Comparison of ENCODE assay signal across 17 cellular contexts in the genomic region with DNA sequence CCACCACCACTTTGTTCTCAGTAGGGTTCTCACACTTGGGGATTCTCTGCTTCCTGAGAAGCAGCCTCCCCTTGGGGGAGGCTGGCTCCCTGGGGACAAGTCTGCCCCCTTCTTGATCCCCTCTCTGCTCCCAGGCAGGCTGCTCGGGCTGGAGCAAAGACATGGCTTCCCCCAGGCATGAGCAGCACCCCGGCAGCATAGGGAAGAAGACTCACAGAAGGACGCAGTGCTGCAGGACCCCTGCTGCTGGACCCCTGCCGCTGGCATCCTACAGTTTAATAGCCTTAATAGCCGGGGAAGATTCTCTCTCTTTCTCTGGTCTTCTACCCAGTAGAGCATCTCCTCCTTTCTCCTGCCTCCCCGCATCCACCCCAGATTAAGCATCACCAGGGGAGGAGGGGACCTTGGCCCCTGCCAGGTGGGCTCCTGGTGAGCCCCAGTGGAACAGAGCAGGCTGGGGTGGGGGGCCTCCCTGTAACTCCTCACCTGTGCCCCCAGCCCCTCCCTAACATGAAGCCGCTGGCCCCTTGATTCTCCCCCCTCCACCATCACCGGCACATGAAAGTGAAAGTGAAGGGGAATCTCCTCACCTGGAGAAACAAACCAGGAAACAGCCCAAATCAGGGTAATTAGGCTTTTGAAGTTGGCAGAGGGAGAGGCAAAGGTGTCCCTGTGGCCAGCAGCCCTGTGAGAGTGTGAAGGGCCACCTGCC. TPM values are rescaled to one million over a fixed set of nuclear protein-coding genes. Genes with fewer than 3 reads are reported as not detected.
A peak's percentile ranks its signal among the peaks of the same experiment; 100 is the strongest.
DNase-seq lines count a peak whose midpoint lies in the region; ATAC-seq and TF ChIP-seq lines count a peak whose summit lies in the region.
"Had no signal": no experiment of that assay in that cellular context is flagged by ENCODE, and none has a peak within 500 bp of the region (broad histone marks: within the 10 kb centered on the region; RNA-seq: fewer than 3 reads in every experiment).

No MANE protein-coding gene starts in this region.

- peaks cover 51% of the 10 kb centered on the region for H3K27me3 Mint-ChIP-seq in T-helper 2 cell treated with Interferon-gamma antibody and Interleukin-4, amounts not matched to agents 5 μg/mL and 100 μg/mL, for 36 hours (ENCODE audit: low read depth)
- H3K27me3 Mint-ChIP-seq in activated naive CD8-positive, alpha-beta T cell treated with anti-CD3 and anti-CD28 coated beads for 36 hours = peaks cover 60% of the 10 kb centered on the region
- H3K27me3 Mint-ChIP-seq in osteocyte (ENCODE audit: unreplicated experiment) (peaks cover 61% of the 10 kb centered on the region), Calu3 (ENCODE audit: unreplicated experiment) (peaks cover 99% of the 10 kb centered on the region)

- ATAC-seq in GM21786 (IDR thresholded peaks at IDR 0.05; ENCODE audit: unreplicated experiment) = peak; percentile 23
- ATAC-seq in GM19467 (IDR thresholded peaks at IDR 0.05; ENCODE audit: unreplicated experiment) = no peak
- ATAC-seq: lower lobe of right lung had no signal

- CTCF ChIA-PET in Calu3 (lab: Charles Lee) = no interaction called here

- no peak overlapping the region for H3K27ac Mint-ChIP-seq in T-helper 2 cell treated with Interferon-gamma antibody and Interleukin-4, amounts not matched to agents 5 μg/mL and 100 μg/mL, for 36 hours
- H3K27ac Mint-ChIP-seq in activated naive CD8-positive, alpha-beta T cell treated with anti-CD3 and anti-CD28 coated beads for 36 hours = no peak overlapping the region
- H3K27ac Mint-ChIP-seq in osteocyte (ENCODE audit: unreplicated experiment) (no peak overlapping the region), Calu3 (ENCODE audit: unreplicated experiment) (no peak overlapping the region)
- H3K27ac Mint-ChIP-seq: progenitor cell of endocrine pancreas had no signal

- DNase-seq in T-helper 2 cell treated with Interferon-gamma antibody and Interleukin-4, amounts not matched to agents 5 μg/mL and 100 μg/mL, for 36 hours (ENCODE audit: low spot score) = no peak
- DNase-seq in T-helper 2 cell (no peak), osteocyte (ENCODE audit: extremely low spot score, unreplicated experiment) (peak; percentile 77), Calu3 (no peak), germinal center (ENCODE audit: low spot score) (no peak)
- DNase-seq in activated naive CD8-positive, alpha-beta T cell treated with anti-CD3 and anti-CD28 coated beads for 36 hours = no peak
- DNase-seq: effector CD4-positive, alpha-beta T cell; glutamatergic neuron; lower lobe of right lung; NCI-H526 treated with DMSO at 0.1 percent for 48 hours; stimulated activated CD4-positive, alpha-beta T cell treated with anti-CD3 and anti-CD28 coated beads, Interleukin-4, amount 100 ng/mL, for 24 hours had no signal

- intact Hi-C loops in Calu3 (cut with micrococcal nuclease; ENCODE audit: unreplicated experiment) = no loop called here

- H3K9me3 Mint-ChIP-seq in T-helper 2 cell treated with Interferon-gamma antibody and Interleukin-4, amounts not matched to agents 5 μg/mL and 100 μg/mL, for 36 hours = no peaks in the 10 kb centered on the region
- no peaks in the 10 kb centered on the region for H3K9me3 Mint-ChIP-seq in activated naive CD8-positive, alpha-beta T cell treated with anti-CD3 and anti-CD28 coated beads for 36 hours
- no peaks in the 10 kb centered on the region for H3K9me3 Mint-ChIP-seq in osteocyte (ENCODE audit: unreplicated experiment)
- H3K9me3 Mint-ChIP-seq in Calu3 (ENCODE audit: low read depth, unreplicated experiment) = no peaks in the 10 kb centered on the region

- peaks cover 3% of the 10 kb centered on the region for H3K4me1 Mint-ChIP-seq in T-helper 2 cell treated with Interferon-gamma antibody and Interleukin-4, amounts not matched to agents 5 μg/mL and 100 μg/mL, for 36 hours (ENCODE audit: low read depth)
- H3K4me1 Mint-ChIP-seq in activated naive CD8-positive, alpha-beta T cell treated with anti-CD3 and anti-CD28 coated beads for 36 hours = peaks cover 16% of the 10 kb centered on the region
- H3K4me1 Mint-ChIP-seq in osteocyte (ENCODE audit: unreplicated experiment) (peaks cover 10% of the 10 kb centered on the region), Calu3 (ENCODE audit: low read depth, unreplicated experiment) (no peaks in the 10 kb centered on the region)

- no peaks in the 10 kb centered on the region for H3K36me3 Mint-ChIP-seq in T-helper 2 cell treated with Interferon-gamma antibody and Interleukin-4, amounts not matched to agents 5 μg/mL and 100 μg/mL, for 36 hours (ENCODE audit: low read depth)
- no peaks in the 10 kb centered on the region for H3K36me3 Mint-ChIP-seq in activated naive CD8-positive, alpha-beta T cell treated with anti-CD3 and anti-CD28 coated beads for 36 hours
- H3K36me3 Mint-ChIP-seq in osteocyte (ENCODE audit: unreplicated experiment) = no peaks in the 10 kb centered on the region
- H3K36me3 Mint-ChIP-seq in Calu3 (ENCODE audit: insufficient read depth, unreplicated experiment) = no peaks in the 10 kb centered on the region

- no peak for TF ChIP-seq CTCF in osteocyte (IDR thresholded peaks at IDR 0.05)
- TF ChIP-seq CTCF in Calu3 (IDR thresholded peaks at IDR 0.05; ENCODE audit: unreplicated experiment) = no peak

- peak overlapping the region; percentile 21 for H3K4me3 Mint-ChIP-seq in T-helper 2 cell treated with Interferon-gamma antibody and Interleukin-4, amounts not matched to agents 5 μg/mL and 100 μg/mL, for 36 hours
- peak overlapping the region; percentile 37 for H3K4me3 Mint-ChIP-seq in activated naive CD8-positive, alpha-beta T cell treated with anti-CD3 and anti-CD28 coated beads for 36 hours
- no peak overlapping the region for H3K4me3 Mint-ChIP-seq in osteocyte (ENCODE audit: unreplicated experiment)
- no peak overlapping the region for H3K4me3 Mint-ChIP-seq in Calu3 (ENCODE audit: low read depth, unreplicated experiment)

- BruUV-seq in Calu3 (replicated peaks; lab: Mats Ljungman, UMichigan) = no TSS peak

RNA-seq across cellular contexts. Expression of a gene that starts 2.5 kb away (rescaled TPM):
- total RNA-seq in activated naive CD8-positive, alpha-beta T cell treated with anti-CD3 and anti-CD28 coated beads for 36 hours = not detected
- total RNA-seq in osteocyte = not detected in 2 replicates
- total RNA-seq in Calu3 (2022) = not detected in 2 replicates
- total RNA-seq: aorta, Daoy, progenitor cell of endocrine pancreas, SJSA1 had no signal

Comparison
In these comparisons a context has a peak if more than half of its experiments do, and no peak if none do; other contexts are left out.
1. H3K4me3 Mint-ChIP-seq: peak in T-helper 2 cell treated with Interferon-gamma antibody and Interleukin-4, amounts not matched to agents 5 μg/mL and 100 μg/mL, for 36 hours (single experiment) and activated naive CD8-positive, alpha-beta T cell treated with anti-CD3 and anti-CD28 coated beads for 36 hours (single experiment); none in osteocyte (single experiment) and Calu3 (single experiment).